11 cellular contexts compared by ENCODE assay signal in genomic region chr1:12125422-12126355, GRCh38. TPM values are rescaled to one million over a fixed set of nuclear protein-coding genes. Genes with fewer than 3 reads are reported as not detected.
DNase-seq lines count a peak whose midpoint lies in the region; ATAC-seq, FAIRE-seq and TF ChIP-seq lines count a peak whose summit lies in the region.
"Had no signal": no experiment of that assay in that cellular context is flagged by ENCODE, and none has a peak within 500 bp of the region (broad histone marks: within the 10 kb centered on the region; RNA-seq: fewer than 3 reads in every experiment).

No MANE protein-coding gene starts in this region.

- peaks cover 3% of the 10 kb centered on the region for H3K36me3 Mint-ChIP-seq in T-helper 2 cell treated with Interferon-gamma antibody and Interleukin-4, amounts not matched to agents 5 μg/mL and 100 μg/mL, for 36 hours (ENCODE audit: low read depth)
- peaks cover 21% of the 10 kb centered on the region for H3K36me3 Mint-ChIP-seq in activated CD4-positive, alpha-beta memory T cell treated with anti-CD3 and anti-CD28 coated beads for 36 hours
- peaks cover 0 to 5% of the 10 kb centered on the region in 2 donors for H3K36me3 Mint-ChIP-seq in stimulated activated naive B cell treated with anti-CD40 and anti-IgM and Interleukin-4, amounts not matched to agents 10 μg/mL and 1 μg/mL and 100 μg/mL, for 72 hours

- no peak overlapping the region for H3K4me3 ChIP-seq in kidney (ENCODE audit: low read length in 2 of 2)
- H3K4me3 ChIP-seq: thoracic aorta had no signal

- ATAC-seq in stimulated activated naive B cell treated with anti-CD40 and anti-IgM and Interleukin-4, amounts not matched to agents 10 μg/mL and 1 μg/mL and 100 μg/mL, for 72 hours (replicated peaks), result no peak
- no peak for ATAC-seq in GM21717 (IDR thresholded peaks at IDR 0.05; ENCODE audit: unreplicated experiment)

- no peak for FAIRE-seq in kidney (lab: Jason Lieb, UNC)

- H3K9ac ChIP-seq in kidney (ENCODE audit: low read length in 2 of 2), result no peak overlapping the region

- H3K27me3 Mint-ChIP-seq in T-helper 2 cell treated with Interferon-gamma antibody and Interleukin-4, amounts not matched to agents 5 μg/mL and 100 μg/mL, for 36 hours (ENCODE audit: low read depth), result no peaks in the 10 kb centered on the region
- no peaks in the 10 kb centered on the region for H3K27me3 Mint-ChIP-seq in activated CD4-positive, alpha-beta memory T cell treated with anti-CD3 and anti-CD28 coated beads for 36 hours
- H3K27me3 Mint-ChIP-seq in stimulated activated naive B cell treated with anti-CD40 and anti-IgM and Interleukin-4, amounts not matched to agents 10 μg/mL and 1 μg/mL and 100 μg/mL, for 72 hours, result peaks cover 5 to 17% of the 10 kb centered on the region in 2 donors

- POLR2A ChIA-PET in activated CD4-positive, alpha-beta memory T cell treated with anti-CD3 and anti-CD28 coated beads for 36 hours (lab: Charles Lee), result interaction anchor here (0.6 to 1.8 kb wide), 7 partner anchors 41 to 84 kb away, joined by 3 to 11 read pairs (median 4); partner anchors contain the start of gene TNFRSF1B

- H3K4me3 Mint-ChIP-seq in T-helper 2 cell treated with Interferon-gamma antibody and Interleukin-4, amounts not matched to agents 5 μg/mL and 100 μg/mL, for 36 hours, result no peak overlapping the region
- H3K4me3 Mint-ChIP-seq in activated CD4-positive, alpha-beta memory T cell treated with anti-CD3 and anti-CD28 coated beads for 36 hours, result no peak overlapping the region
- peak overlapping the region in 1 of 2 donors; percentile 39 for H3K4me3 Mint-ChIP-seq in stimulated activated naive B cell treated with anti-CD40 and anti-IgM and Interleukin-4, amounts not matched to agents 10 μg/mL and 1 μg/mL and 100 μg/mL, for 72 hours

- no peaks in the 10 kb centered on the region for H3K9me3 Mint-ChIP-seq in T-helper 2 cell treated with Interferon-gamma antibody and Interleukin-4, amounts not matched to agents 5 μg/mL and 100 μg/mL, for 36 hours
- no peaks in the 10 kb centered on the region for H3K9me3 Mint-ChIP-seq in activated CD4-positive, alpha-beta memory T cell treated with anti-CD3 and anti-CD28 coated beads for 36 hours
- H3K9me3 Mint-ChIP-seq in stimulated activated naive B cell treated with anti-CD40 and anti-IgM and Interleukin-4, amounts not matched to agents 10 μg/mL and 1 μg/mL and 100 μg/mL, for 72 hours, result no peaks in the 10 kb centered on the region

- H3K27ac ChIP-seq in kidney (ENCODE audit: low read depth in 2 of 2, low read length in 2 of 2), result no peak overlapping the region
- H3K27ac ChIP-seq: thoracic aorta had no signal

- H3K9me3 ChIP-seq in kidney (ENCODE audit: control insufficient read depth in 1 of 2, low read length in 2 of 2), result no peaks in the 10 kb centered on the region
- H3K9me3 ChIP-seq: thoracic aorta had no signal

- peak overlapping the region; percentile 76 for H3K27ac Mint-ChIP-seq in T-helper 2 cell treated with Interferon-gamma antibody and Interleukin-4, amounts not matched to agents 5 μg/mL and 100 μg/mL, for 36 hours
- H3K27ac Mint-ChIP-seq in activated CD4-positive, alpha-beta memory T cell treated with anti-CD3 and anti-CD28 coated beads for 36 hours, result peak overlapping the region; percentile 42
- peak overlapping the region; percentile 78 for H3K27ac Mint-ChIP-seq in stimulated activated naive B cell treated with anti-CD40 and anti-IgM and Interleukin-4, amounts not matched to agents 10 μg/mL and 1 μg/mL and 100 μg/mL, for 72 hours

- peaks cover 19% of the 10 kb centered on the region for H3K4me1 Mint-ChIP-seq in T-helper 2 cell treated with Interferon-gamma antibody and Interleukin-4, amounts not matched to agents 5 μg/mL and 100 μg/mL, for 36 hours (ENCODE audit: low read depth)
- H3K4me1 Mint-ChIP-seq in activated CD4-positive, alpha-beta memory T cell treated with anti-CD3 and anti-CD28 coated beads for 36 hours (ENCODE audit: low read depth), result peaks cover 47% of the 10 kb centered on the region
- peaks cover 28 to 51% of the 10 kb centered on the region in 2 donors for H3K4me1 Mint-ChIP-seq in stimulated activated naive B cell treated with anti-CD40 and anti-IgM and Interleukin-4, amounts not matched to agents 10 μg/mL and 1 μg/mL and 100 μg/mL, for 72 hours

- intact Hi-C loops in activated CD4-positive, alpha-beta memory T cell treated with anti-CD3 and anti-CD28 coated beads for 36 hours (cut with micrococcal nuclease), result loop anchor here (1.0 to 10.0 kb wide), 2 partner anchors 53 to 489 kb away; partner anchors contain the start of gene DHRS3
- intact Hi-C loops in kidney (cut with DNase I), result loop anchor here (5.0 kb wide), 1 partner anchor 82 kb away; no protein-coding TSS in a partner anchor

- no peaks in the 10 kb centered on the region for H3K36me3 ChIP-seq in kidney (ENCODE audit: control insufficient read depth in 1 of 2, insufficient read depth in 2 of 2, low read length in 2 of 2)
- H3K36me3 ChIP-seq: thoracic aorta had no signal

- CTCF ChIA-PET in activated CD4-positive, alpha-beta memory T cell treated with anti-CD3 and anti-CD28 coated beads for 36 hours (lab: Charles Lee), result interaction anchor here (0.7 to 11.8 kb wide), 42 partner anchors 9 to 533 kb away, joined by 3 to 369 read pairs (median 8); partner anchors contain the start of genes DHRS3 and VPS13D

- H3K4me1 ChIP-seq in kidney (ENCODE audit: control insufficient read depth in 1 of 2, insufficient read depth in 1 of 2, low read depth in 1 of 2, low read length in 2 of 2), result peaks cover 0 to 3% of the 10 kb centered on the region in 2 donors

- DNase-seq in T-helper 2 cell treated with Interferon-gamma antibody and Interleukin-4, amounts not matched to agents 5 μg/mL and 100 μg/mL, for 36 hours (ENCODE audit: low spot score), result no peak
- DNase-seq in T-helper 2 cell (no peak), kidney (peak; percentile 71), SHP77 (lab: John Stamatoyannopoulos, UW) (no peak), NCI-H510A treated with DMSO at 0.1 percent for 48 hours (lab: John Stamatoyannopoulos, UW) (no peak)
- DNase-seq in activated CD4-positive, alpha-beta memory T cell treated with anti-CD3 and anti-CD28 coated beads for 36 hours, result no peak
- DNase-seq in stimulated activated naive B cell treated with anti-CD40 and anti-IgM and Interleukin-4, amounts not matched to agents 10 μg/mL and 1 μg/mL and 100 μg/mL, for 72 hours, result no peak
- DNase-seq: GF-D8, SIG-M5 had no signal

- no peak for TF ChIP-seq CTCF in kidney (IDR thresholded peaks at IDR 0.05; ENCODE audit: borderline replicate concordance, extremely low read depth, insufficient read depth)

RNA-seq across cellular contexts. Expression of gene TNFRSF1B, which starts 41.1 kb away (rescaled TPM):
- total RNA-seq in activated CD4-positive, alpha-beta memory T cell treated with anti-CD3 and anti-CD28 coated beads for 36 hours, result 100 to 1,000 TPM; 201 to 211 TPM
- 47.1 TPM for total RNA-seq in kidney
- polyA plus RNA-seq in kidney (ENCODE audit: insufficient read depth, low read depth, low replicate concordance), result 7.7 TPM
